In genomic region chr5:147918101-147918500, GRCh38 we compare ENCODE assay signal across 36 cellular contexts. TPM values are rescaled to one million over a fixed set of nuclear protein-coding genes. Genes with fewer than 3 reads are reported as not detected.
DNase-seq lines count a peak whose midpoint lies in the region; ATAC-seq and TF ChIP-seq lines count a peak whose summit lies in the region.
"Had no signal": no experiment of that assay in that cellular context is flagged by ENCODE, and none has a peak within 500 bp of the region (broad histone marks: within the 10 kb centered on the region; RNA-seq: fewer than 3 reads in every experiment).

No MANE protein-coding gene starts in this region.

- H3K36me3 ChIP-seq in PC-3 (ENCODE audit: low read depth, low read length) (no peaks in the 10 kb centered on the region), mesenchymal stem cell (ENCODE audit: control insufficient read depth in 1 of 2, insufficient read depth in 2 of 2, low read depth in 1 of 2, low read length in 2 of 2) (no peaks in the 10 kb centered on the region), right lobe of liver (no peaks in the 10 kb centered on the region)
- H3K36me3 ChIP-seq: colonic mucosa, gastroesophageal sphincter, HAP-1, sigmoid colon had no signal

- BruUV-seq in PC-3 (replicated peaks; lab: Mats Ljungman, UMichigan): no TSS peak

- H3K18ac ChIP-seq in mesenchymal stem cell (ENCODE audit: low read depth in 1 of 2, low read length in 2 of 2) (no peak overlapping the region), H9 (ENCODE audit: insufficient read length, low read depth, low read length) (no peak overlapping the region)

- CTCF ChIA-PET in PC-3 (lab: Charles Lee): interaction anchor here (0.5 to 1.1 kb wide), 3 partner anchors 17 to 60 kb away, joined by 3 read pairs; no protein-coding TSS in a partner anchor

- H2AFZ ChIP-seq in PC-3 (ENCODE audit: low read length) (no peak overlapping the region), mesenchymal stem cell (ENCODE audit: low read depth, low read length) (no peak overlapping the region), H9 (ENCODE audit: low read length) (no peak overlapping the region)
- H2AFZ ChIP-seq: hepatocyte had no signal

- H4K8ac ChIP-seq in mesenchymal stem cell (ENCODE audit: low read length) (no peak overlapping the region), H9 (replicated peaks; ENCODE audit: insufficient read length, low read depth, low read length) (no peak overlapping the region)

- DNase-seq in H4 (ENCODE audit: low spot score) (peak; percentile 42), PC-3 (peak; percentile 94), chondrocyte (ENCODE audit: low spot score) (no peak), mesenchymal stem cell (peak; percentile 26), SHP77 (lab: John Stamatoyannopoulos, UW) (no peak), right lobe of liver (no peak), H9 (no peak)
- no peak for DNase-seq in effector CD4-positive, alpha-beta T cell
- DNase-seq: activated CD4-positive, alpha-beta T cell treated with anti-CD3 and anti-CD28 coated beads for 36 hours; activated naive CD8-positive, alpha-beta T cell treated with anti-CD3 and anti-CD28 coated beads, Interleukin-2, amount 50 U/mL, for 24 hours; activated T-cell treated with anti-CD3 and anti-CD28 coated beads, Interleukin-2, amount 50 U/mL, for 24 hours; body of pancreas; Caco-2; colonic mucosa; effector memory CD4-positive, alpha-beta T cell; GF-D8; left colon; MM.1S; NCI-H1436 treated with DMSO at 0.1 percent for 48 hours; NCI-H2171; NCI-H524 treated with DMSO at 0.1 percent for 48 hours; sigmoid colon; stimulated activated naive CD4-positive, alpha-beta T cell; T-helper 17 cell had no signal

- H3K4me2 ChIP-seq in PC-3 (ENCODE audit: low read length) (peak overlapping the region; percentile 75), mesenchymal stem cell (ENCODE audit: low read length, poor library complexity, severe bottlenecking) (no peak overlapping the region), H9 (ENCODE audit: insufficient read depth, insufficient read length, low read length) (no peak overlapping the region)
- H3K4me2 ChIP-seq: hepatocyte had no signal

- H3K4me3 ChIP-seq in PC-3 (ENCODE audit: low read length): peak overlapping the region; percentile 52; the same call in 1 of the 2 replicates
- no peak overlapping the region for H3K4me3 ChIP-seq in mesenchymal stem cell (ENCODE audit: insufficient read depth in 1 of 2, low read depth in 1 of 2, low read length in 2 of 2)
- H3K4me3 ChIP-seq in right lobe of liver: no peak overlapping the region
- H3K4me3 ChIP-seq: body of pancreas, colonic mucosa, gastroesophageal sphincter, HAP-1, hepatocyte, sigmoid colon had no signal

- H3K27ac ChIP-seq in PC-3 (ENCODE audit: low read length) (peak overlapping the region; percentile 97), mesenchymal stem cell (ENCODE audit: low read length, poor library complexity, severe bottlenecking) (no peak overlapping the region), right lobe of liver (no peak overlapping the region), H9 (ENCODE audit: insufficient read length, low read depth, low read length) (no peak overlapping the region)
- H3K27ac ChIP-seq: body of pancreas, C4-2B, colonic mucosa, gastroesophageal sphincter, hepatocyte, sigmoid colon had no signal

- H3K4me3 Mint-ChIP-seq in chondrocyte (ENCODE audit: unreplicated experiment) (no peak overlapping the region), H9 (no peak overlapping the region)
- H3K4me3 Mint-ChIP-seq: activated CD4-positive, alpha-beta T cell treated with anti-CD3 and anti-CD28 coated beads for 36 hours; activated naive CD8-positive, alpha-beta T cell treated with anti-CD3 and anti-CD28 coated beads, Interleukin-2, amount 50 U/mL, for 24 hours; activated T-cell treated with anti-CD3 and anti-CD28 coated beads, Interleukin-2, amount 50 U/mL, for 24 hours; memory B cell; neural crest cell; T-helper 17 cell had no signal

- H3T11ph ChIP-seq in H9 (ENCODE audit: low read length): no peak overlapping the region

- H3K4ac ChIP-seq in mesenchymal stem cell (ENCODE audit: low read depth in 1 of 2, low read length in 2 of 2) (no peak overlapping the region), H9 (ENCODE audit: low read depth, low read length) (no peak overlapping the region)

- H3K9me3 Mint-ChIP-seq in chondrocyte (ENCODE audit: low read depth) (no peaks in the 10 kb centered on the region), H9 (no peaks in the 10 kb centered on the region)
- H3K9me3 Mint-ChIP-seq: activated naive CD8-positive, alpha-beta T cell treated with anti-CD3 and anti-CD28 coated beads, Interleukin-2, amount 50 U/mL, for 24 hours; activated T-cell treated with anti-CD3 and anti-CD28 coated beads, Interleukin-2, amount 50 U/mL, for 24 hours had no signal

- H3K9ac ChIP-seq in PC-3 (ENCODE audit: low read length): peak overlapping the region; percentile 85
- no peak overlapping the region for H3K9ac ChIP-seq in mesenchymal stem cell (ENCODE audit: low read length)
- no peak overlapping the region for H3K9ac ChIP-seq in H9 (ENCODE audit: extremely low read depth, insufficient read length, low read length)

- H3K79me1 ChIP-seq in mesenchymal stem cell (replicated peaks; ENCODE audit: low read length, poor library complexity, severe bottlenecking) (no peaks in the 10 kb centered on the region), H9 (ENCODE audit: insufficient read depth, low read depth, low read length, poor library complexity, severe bottlenecking) (no peaks in the 10 kb centered on the region)

- intact Hi-C loops in PC-3 (cut with micrococcal nuclease) (loop anchor here (1.0 to 2.0 kb wide), 3 partner anchors 19 to 30 kb away; no protein-coding TSS in a partner anchor), right lobe of liver (cut with DNase I) (no loop called here)

- H3K27me3 ChIP-seq in PC-3 (ENCODE audit: low read length): no peaks in the 10 kb centered on the region
- H3K27me3 ChIP-seq in mesenchymal stem cell (ENCODE audit: control insufficient read depth in 1 of 2, insufficient read depth in 1 of 2, low read length in 2 of 2): peaks cover 0 to 3% of the 10 kb centered on the region in 2 experiments
- no peaks in the 10 kb centered on the region for H3K27me3 ChIP-seq in right lobe of liver
- no peaks in the 10 kb centered on the region for H3K27me3 ChIP-seq in H9 (ENCODE audit: insufficient read depth, low read length)
- H3K27me3 ChIP-seq: body of pancreas, colonic mucosa, gastroesophageal sphincter, hepatocyte, sigmoid colon had no signal

- H3K4me1 Mint-ChIP-seq in chondrocyte (ENCODE audit: low read depth): peaks cover 11% of the 10 kb centered on the region
- H3K4me1 Mint-ChIP-seq in H9: no peaks in the 10 kb centered on the region; a peak in 1 of 4 replicates
- H3K4me1 Mint-ChIP-seq: activated CD4-positive, alpha-beta T cell treated with anti-CD3 and anti-CD28 coated beads for 36 hours; activated naive CD8-positive, alpha-beta T cell treated with anti-CD3 and anti-CD28 coated beads, Interleukin-2, amount 50 U/mL, for 24 hours; memory B cell; neural crest cell; T-helper 17 cell had no signal

- H3K27me3 Mint-ChIP-seq in chondrocyte (ENCODE audit: low read depth): peaks cover 15% of the 10 kb centered on the region
- peaks cover 2% of the 10 kb centered on the region; the same call in 1 of the 2 replicates for H3K27me3 Mint-ChIP-seq in H9 (ENCODE audit: low read depth)
- H3K27me3 Mint-ChIP-seq: activated naive CD8-positive, alpha-beta T cell treated with anti-CD3 and anti-CD28 coated beads, Interleukin-2, amount 50 U/mL, for 24 hours; activated T-cell treated with anti-CD3 and anti-CD28 coated beads, Interleukin-2, amount 50 U/mL, for 24 hours had no signal

- H3K14ac ChIP-seq in mesenchymal stem cell (ENCODE audit: low read length in 2 of 2) (no peak overlapping the region), H9 (ENCODE audit: insufficient read depth, low read length) (no peak overlapping the region)

- H3K56ac ChIP-seq in H9 (ENCODE audit: insufficient read length, low read depth, low read length): no peak overlapping the region

- peak overlapping the region; percentile 4 for H3K27ac Mint-ChIP-seq in chondrocyte (ENCODE audit: unreplicated experiment)
- H3K27ac Mint-ChIP-seq in H9: no peak overlapping the region
- H3K27ac Mint-ChIP-seq: activated CD4-positive, alpha-beta T cell treated with anti-CD3 and anti-CD28 coated beads for 36 hours; activated naive CD8-positive, alpha-beta T cell treated with anti-CD3 and anti-CD28 coated beads, Interleukin-2, amount 50 U/mL, for 24 hours; activated T-cell treated with anti-CD3 and anti-CD28 coated beads, Interleukin-2, amount 50 U/mL, for 24 hours; memory B cell; T-helper 17 cell had no signal

- H3K9me3 ChIP-seq in PC-3 (ENCODE audit: low read length) (no peaks in the 10 kb centered on the region), mesenchymal stem cell (ENCODE audit: control insufficient read depth, low read length) (no peaks in the 10 kb centered on the region), right lobe of liver (no peaks in the 10 kb centered on the region), H9 (ENCODE audit: control insufficient read depth, low read depth, low read length) (no peaks in the 10 kb centered on the region)
- H3K9me3 ChIP-seq: body of pancreas, Caco-2, colonic mucosa, gastroesophageal sphincter, HAP-1, sigmoid colon had no signal

- H4K20me1 ChIP-seq in PC-3 (ENCODE audit: low read length): no peaks in the 10 kb centered on the region
- H4K20me1 ChIP-seq in H9 (ENCODE audit: control insufficient read depth, insufficient read depth, insufficient read length): no peaks in the 10 kb centered on the region

- H2BK12ac ChIP-seq in mesenchymal stem cell (ENCODE audit: low read length in 2 of 2) (no peak overlapping the region), H9 (ENCODE audit: insufficient read length, low read depth, low read length) (no peak overlapping the region)

- TF ChIP-seq POLR2A in right lobe of liver (IDR thresholded peaks at IDR 0.05): no peak

- H3K9me2 ChIP-seq in PC-3 (replicated peaks; ENCODE audit: low read length): no peaks in the 10 kb centered on the region

- peaks cover 73% of the 10 kb centered on the region for H3K4me1 ChIP-seq in PC-3 (ENCODE audit: insufficient read depth, low read length)
- no peaks in the 10 kb centered on the region for H3K4me1 ChIP-seq in mesenchymal stem cell (ENCODE audit: control insufficient read depth, insufficient read depth, low read depth, low read length)
- H3K4me1 ChIP-seq in right lobe of liver: no peaks in the 10 kb centered on the region
- H3K4me1 ChIP-seq in H9 (ENCODE audit: insufficient read depth, low read length): no peaks in the 10 kb centered on the region
- H3K4me1 ChIP-seq: body of pancreas, Caco-2, colonic mucosa, gastroesophageal sphincter, HAP-1, sigmoid colon had no signal

- H2BK15ac ChIP-seq in mesenchymal stem cell (ENCODE audit: low read depth, poor library complexity, severe bottlenecking): no peak overlapping the region
- no peak overlapping the region for H2BK15ac ChIP-seq in H9 (ENCODE audit: low read depth, low read length)

- H3K23me2 ChIP-seq in H9 (ENCODE audit: insufficient read length, low read depth, low read length, poor library complexity, severe bottlenecking): no peaks in the 10 kb centered on the region

- TF ChIP-seq CTCF in PC-3 (conservative IDR thresholded peaks at IDR 0.05; ENCODE audit: low read depth, low read length) (no peak), chondrocyte (IDR thresholded peaks at IDR 0.05) (no peak), right lobe of liver (IDR thresholded peaks at IDR 0.05) (no peak), H9 (conservative IDR thresholded peaks at IDR 0.05) (no peak)

- H2BK5ac ChIP-seq in mesenchymal stem cell (ENCODE audit: low read depth, low read length, poor library complexity, severe bottlenecking): no peak overlapping the region
- H2BK5ac ChIP-seq in H9 (ENCODE audit: insufficient read length, low read length): no peak overlapping the region

- whole genome bisulfite sequencing in mesenchymal stem cell: no CpG with 5 or more reads among the region's 1 CpG
- WGBS in right lobe of liver (ENCODE audit: insufficient coverage, low coverage, low lambda C conversion rate, missing lambda C conversion rate): 50% methylated on average over 1 of the region's 1 CpG
- WGBS in H9 (ENCODE audit: extremely low coverage, insufficient read length, low lambda C conversion rate): no CpG with 5 or more reads among the region's 1 CpG

- H4K5ac ChIP-seq in H9 (ENCODE audit: insufficient read length, low read depth, low read length): no peak overlapping the region

- ATAC-seq in PC-3 (peak; percentile 73), right lobe of liver (no peak)
- ATAC-seq: activated CD4-positive, alpha-beta T cell treated with anti-CD3 and anti-CD28 coated beads for 36 hours; activated naive CD8-positive, alpha-beta T cell treated with anti-CD3 and anti-CD28 coated beads, Interleukin-2, amount 50 U/mL, for 24 hours; body of pancreas; gastroesophageal sphincter; left colon; T-helper 17 cell had no signal

- H2AK5ac ChIP-seq in mesenchymal stem cell (ENCODE audit: low read length, severe bottlenecking): no peak overlapping the region
- no peak overlapping the region for H2AK5ac ChIP-seq in H9 (ENCODE audit: insufficient read length, low read length)

- no peaks in the 10 kb centered on the region for H3K36me3 Mint-ChIP-seq in chondrocyte (ENCODE audit: low read depth)
- no peaks in the 10 kb centered on the region for H3K36me3 Mint-ChIP-seq in H9 (ENCODE audit: insufficient read depth in 1 of 3, low read depth in 3 of 3)
- H3K36me3 Mint-ChIP-seq: memory B cell had no signal

- POLR2A ChIA-PET in PC-3 (lab: Charles Lee; ENCODE audit: unreplicated experiment): interaction anchor here (0.6 kb wide), 1 partner anchor 22 kb away, joined by 3 read pairs; no protein-coding TSS in a partner anchor

- H3K23ac ChIP-seq in mesenchymal stem cell (ENCODE audit: low read length in 2 of 2) (no peak overlapping the region), H9 (ENCODE audit: insufficient read length, low read depth, low read length) (no peak overlapping the region)

- H2BK120ac ChIP-seq in mesenchymal stem cell (ENCODE audit: low read depth, low read length) (no peak overlapping the region), H9 (ENCODE audit: low read depth, low read length, poor library complexity, severe bottlenecking) (no peak overlapping the region)

- H4K91ac ChIP-seq in mesenchymal stem cell (ENCODE audit: low read length) (no peak overlapping the region), H9 (ENCODE audit: insufficient read length, low read depth, low read length) (no peak overlapping the region)

- H3F3A ChIP-seq in PC-3 (ENCODE audit: low read length, unreplicated experiment): peaks cover 3% of the 10 kb centered on the region

- no peak overlapping the region for H2BK20ac ChIP-seq in H9 (ENCODE audit: low read depth, low read length, poor library complexity, severe bottlenecking)

- peaks cover 23% of the 10 kb centered on the region for H3K79me2 ChIP-seq in PC-3 (ENCODE audit: low read length)
- H3K79me2 ChIP-seq in H9 (ENCODE audit: insufficient read depth, low read length): no peaks in the 10 kb centered on the region
- H3K79me2 ChIP-seq: hepatocyte had no signal

RNA-seq across cellular contexts. Expression of gene C5orf46, which starts 11.8 kb away (rescaled TPM):
- total RNA-seq in H4 (2014; rRNA removed; shearing (Covaris generic)): 1.0 and 5.2 TPM in 2 replicates
- total RNA-seq in PC-3 (2014; rRNA removed) (59.9 and 78.7 TPM in 2 replicates), chondrocyte (7.8 to 9.8 TPM in 2 of 3 replicates, not detected in the other), right lobe of liver (under 1 TPM in 1 of 6 experiments, not detected in 5; 0.84 TPM), H9 (2021) (not detected in 2 replicates)
- polyA plus RNA-seq in mesenchymal stem cell (2013, experiment 1 of 2): not detected
- polyA plus RNA-seq in mesenchymal stem cell (2013, experiment 2 of 2): not detected
- total RNA-seq: activated CD4-positive, alpha-beta T cell treated with anti-CD3 and anti-CD28 coated beads for 36 hours; activated CD8-positive, alpha-beta memory T cell treated with anti-CD3 and anti-CD28 coated beads for 36 hours; body of pancreas; Caco-2; colonic mucosa; gastroesophageal sphincter; hepatocyte; HT-29; left colon; neural crest cell; sigmoid colon; T-helper 17 cell; temporal lobe; ureter had no signal
- polyA plus RNA-seq: esophagus, sigmoid colon had no signal

RNA-seq across cellular contexts. Expression of gene SCGB3A2, which starts 39.6 kb away (rescaled TPM):
- total RNA-seq in H4 (2014; rRNA removed; shearing (Covaris generic)): not detected in 2 replicates
- total RNA-seq in PC-3 (2014; rRNA removed) (0.51 TPM in 1 of 2 replicates, not detected in the other), chondrocyte (not detected in 3 replicates), right lobe of liver (not detected), H9 (2021) (62.5 and 66.0 TPM in 2 replicates)
- polyA plus RNA-seq in mesenchymal stem cell (2013, experiment 1 of 2): not detected
- not detected for polyA plus RNA-seq in mesenchymal stem cell (2013, experiment 2 of 2)
- total RNA-seq: activated CD4-positive, alpha-beta T cell treated with anti-CD3 and anti-CD28 coated beads for 36 hours; activated CD8-positive, alpha-beta memory T cell treated with anti-CD3 and anti-CD28 coated beads for 36 hours; body of pancreas; Caco-2; gastroesophageal sphincter; HT-29; left colon; neural crest cell; posterior vena cava; sigmoid colon; T-helper 17 cell; temporal lobe; ureter had no signal

Comparison
In these comparisons a context has a peak if more than half of its experiments do, and no peak if none do; other contexts are left out.
1. DNase-seq: peak in H4 (single experiment), PC-3 (single experiment) and mesenchymal stem cell (single experiment); none in chondrocyte (single experiment), effector CD4-positive, alpha-beta T cell (single experiment), SHP77 (0 of 2), right lobe of liver (0 of 3) and H9 (single experiment).
2. RNA of gene SCGB3A2, which starts 39.6 kb away (total RNA-seq): 62.5 to 66.0 TPM in H9; 0.51 TPM in PC-3, not detected in H4, not detected in chondrocyte and not detected in right lobe of liver; every median in the first group is over 10 times any median in the second.